Comparison of ENCODE assay signal across 13 cellular contexts in the genomic region with DNA sequence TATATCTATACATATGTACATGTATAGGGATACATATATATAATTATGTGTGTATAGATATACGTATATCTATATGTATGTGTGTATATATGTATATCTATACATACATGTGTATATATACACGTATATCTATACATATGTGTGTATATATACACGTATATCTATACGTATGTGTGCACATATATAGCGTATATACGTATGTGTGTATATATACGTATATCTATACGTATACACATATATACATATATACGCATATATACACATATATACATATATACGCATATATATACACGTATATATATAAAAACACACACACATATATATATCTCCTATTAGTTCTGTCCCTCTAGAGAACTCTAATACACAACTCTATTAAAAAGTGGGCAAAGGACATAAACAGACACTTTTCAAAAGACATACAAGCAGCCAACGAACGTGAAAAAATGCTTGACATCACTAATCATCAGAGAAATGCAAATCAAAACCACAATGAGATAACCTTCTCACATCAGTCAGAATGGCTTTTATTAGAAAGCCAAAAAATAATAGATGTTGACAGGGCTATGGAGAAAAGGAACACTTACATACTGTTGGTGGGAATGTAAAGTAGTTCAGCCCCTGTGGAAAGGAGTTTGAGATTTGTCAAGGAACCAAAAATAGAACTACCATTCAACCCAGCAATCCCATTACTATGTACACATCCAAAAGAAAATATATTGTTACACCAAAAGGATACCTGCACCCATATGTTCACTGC.
"Had no signal": no experiment of that assay in that cellular context is flagged by ENCODE, and none has a peak within 500 bp of the region (broad histone marks: within the 10 kb centered on the region; RNA-seq: fewer than 3 reads in every experiment).

No MANE protein-coding gene starts in this region.

- DNase-seq: activated CD4-positive, alpha-beta T cell treated with anti-CD3 and anti-CD28 coated beads, Interleukin-2, amount 50 U/mL, for 4 hours; activated gamma-delta T cell; activated T-cell treated with anti-CD3 and anti-CD28 coated beads, Interleukin-2, amount 50 U/mL, for 72 hours; caudate nucleus; midbrain; nucleus accumbens; retina; stimulated activated CD4-positive, alpha-beta T cell treated with anti-CD3 and anti-CD28 coated beads, Interleukin-12 subunit alpha, Interleukin-12 subunit beta, amount 100 ng/mL, for 4 hours; stimulated activated CD4-positive, alpha-beta T cell treated with anti-CD3 and anti-CD28 coated beads, Interleukin-2, amount 100 ng/mL, for 24 hours; stimulated activated naive CD4-positive, alpha-beta T cell treated with Interleukin-2 at 50 U/mL for 16 hours; tibial artery had no signal

- ATAC-seq: activated T-cell treated with anti-CD3 and anti-CD28 coated beads, Interleukin-2, amount 50 U/mL, for 72 hours; left lobe of liver had no signal

- H3K27me3 ChIP-seq: tibial artery had no signal

- H3K4me3 ChIP-seq: lung, tibial artery had no signal

- H3K27ac ChIP-seq: tibial artery had no signal

- H3K9me3 ChIP-seq: tibial artery had no signal
